In genomic region chr4:154471924-154472323, GRCh38 we compare ENCODE assay signal across 16 cellular contexts. TPM values are rescaled to one million over a fixed set of nuclear protein-coding genes. Genes with fewer than 3 reads are reported as not detected.
DNase-seq lines count a peak whose midpoint lies in the region; ATAC-seq lines count a peak whose summit lies in the region.
"Had no signal": no experiment of that assay in that cellular context is flagged by ENCODE, and none has a peak within 500 bp of the region (broad histone marks: within the 10 kb centered on the region; RNA-seq: fewer than 3 reads in every experiment).

No MANE protein-coding gene starts in this region.

- no peaks in the 10 kb centered on the region for H3K9me3 Mint-ChIP-seq in T-cell
- no peaks in the 10 kb centered on the region for H3K9me3 Mint-ChIP-seq in activated naive CD4-positive, alpha-beta T cell treated with anti-CD3 and anti-CD28 coated beads, Interleukin-2, amount 50 U/mL, for 72 hours
- H3K9me3 Mint-ChIP-seq: T-helper 1 cell treated with Interleukin-12 subunit alpha and Interleukin-12 subunit beta and Interleukin-4 antibody, amounts not matched to agents 30 μg/mL and 1 μg/mL, for 36 hours had no signal

- POLR2A ChIA-PET in T-cell (lab: Charles Lee) = no interaction called here

- H3K36me3 Mint-ChIP-seq in T-cell = no peaks in the 10 kb centered on the region
- no peaks in the 10 kb centered on the region for H3K36me3 Mint-ChIP-seq in activated naive CD4-positive, alpha-beta T cell treated with anti-CD3 and anti-CD28 coated beads, Interleukin-2, amount 50 U/mL, for 72 hours

- peak; percentile 24 for DNase-seq in kidney glomerular epithelial cell (lab: John Stamatoyannopoulos, UW)
- DNase-seq in T-cell = no peak
- no peak for DNase-seq in stimulated activated naive CD8-positive, alpha-beta T cell treated with anti-CD3 and anti-CD28 coated beads, Interleukin-15, Interleukin-2, amounts not matched to agents 100 U/mL and 50 U/mL, for 24 hours
- DNase-seq in COLO829 (ENCODE audit: low spot score) = no peak
- DNase-seq in activated naive CD4-positive, alpha-beta T cell treated with anti-CD3 and anti-CD28 coated beads, Interleukin-2, amount 50 U/mL, for 72 hours (ENCODE audit: low spot score in 2 of 2) = no peak
- DNase-seq: activated CD8-positive, alpha-beta memory T cell treated with anti-CD3 and anti-CD28 coated beads, Interleukin-2, amount 50 U/mL, for 4 hours; KBM-7; left cardiac atrium; NCI-H82; upper lobe of left lung had no signal

- H3K4me1 Mint-ChIP-seq in T-cell = no peaks in the 10 kb centered on the region

- CTCF ChIA-PET in T-cell (lab: Charles Lee) = no interaction called here

- H3K4me3 Mint-ChIP-seq in T-cell = no peak overlapping the region
- H3K4me3 Mint-ChIP-seq: T-helper 1 cell treated with Interleukin-12 subunit alpha and Interleukin-12 subunit beta and Interleukin-4 antibody, amounts not matched to agents 30 μg/mL and 1 μg/mL, for 36 hours had no signal

- peaks cover 24 to 26% of the 10 kb centered on the region in 2 donors for H3K27me3 Mint-ChIP-seq in T-cell

- ATAC-seq in GM18861 (IDR thresholded peaks at IDR 0.05; ENCODE audit: unreplicated experiment) (peak; percentile 74), GM21619 (IDR thresholded peaks at IDR 0.05; ENCODE audit: unreplicated experiment) (peak; percentile 79), HG03175 (IDR thresholded peaks at IDR 0.05; ENCODE audit: unreplicated experiment) (peak; percentile 82), T-cell (replicated peaks in 1 of 4) (no peak)
- ATAC-seq in stimulated activated naive CD8-positive, alpha-beta T cell treated with anti-CD3 and anti-CD28 coated beads, Interleukin-15, Interleukin-2, amounts not matched to agents 100 U/mL and 50 U/mL, for 24 hours = no peak
- no peak for ATAC-seq in activated naive CD4-positive, alpha-beta T cell treated with anti-CD3 and anti-CD28 coated beads, Interleukin-2, amount 50 U/mL, for 72 hours
- ATAC-seq: left cardiac atrium had no signal

- no peak overlapping the region for H3K27ac Mint-ChIP-seq in T-cell
- H3K27ac Mint-ChIP-seq in activated naive CD4-positive, alpha-beta T cell treated with anti-CD3 and anti-CD28 coated beads, Interleukin-2, amount 50 U/mL, for 72 hours = no peak overlapping the region
- H3K27ac Mint-ChIP-seq: T-helper 1 cell treated with Interleukin-12 subunit alpha and Interleukin-12 subunit beta and Interleukin-4 antibody, amounts not matched to agents 30 μg/mL and 1 μg/mL, for 36 hours had no signal

RNA-seq across cellular contexts. Expression of gene DCHS2, which starts 19.7 kb away (rescaled TPM):
- under 1 TPM in 3 of 5 donors, not detected in 2; 0.09 to 0.44 (median 0.13) TPM for total RNA-seq in T-cell
- not detected for total RNA-seq in activated naive CD4-positive, alpha-beta T cell treated with anti-CD3 and anti-CD28 coated beads, Interleukin-2, amount 50 U/mL, for 72 hours
- total RNA-seq: bronchial epithelial cell, fibroblast of lung had no signal

Comparison
In these comparisons a context has a peak if more than half of its experiments do, and no peak if none do; other contexts are left out.
1. ATAC-seq: peak in GM18861 (single experiment), GM21619 (single experiment) and HG03175 (single experiment); none in T-cell (0 of 4), stimulated activated naive CD8-positive, alpha-beta T cell treated with anti-CD3 and anti-CD28 coated beads, Interleukin-15, Interleukin-2, amounts not matched to agents 100 U/mL and 50 U/mL, for 24 hours (single experiment) and activated naive CD4-positive, alpha-beta T cell treated with anti-CD3 and anti-CD28 coated beads, Interleukin-2, amount 50 U/mL, for 72 hours (0 of 2).